In the genomic region with DNA sequence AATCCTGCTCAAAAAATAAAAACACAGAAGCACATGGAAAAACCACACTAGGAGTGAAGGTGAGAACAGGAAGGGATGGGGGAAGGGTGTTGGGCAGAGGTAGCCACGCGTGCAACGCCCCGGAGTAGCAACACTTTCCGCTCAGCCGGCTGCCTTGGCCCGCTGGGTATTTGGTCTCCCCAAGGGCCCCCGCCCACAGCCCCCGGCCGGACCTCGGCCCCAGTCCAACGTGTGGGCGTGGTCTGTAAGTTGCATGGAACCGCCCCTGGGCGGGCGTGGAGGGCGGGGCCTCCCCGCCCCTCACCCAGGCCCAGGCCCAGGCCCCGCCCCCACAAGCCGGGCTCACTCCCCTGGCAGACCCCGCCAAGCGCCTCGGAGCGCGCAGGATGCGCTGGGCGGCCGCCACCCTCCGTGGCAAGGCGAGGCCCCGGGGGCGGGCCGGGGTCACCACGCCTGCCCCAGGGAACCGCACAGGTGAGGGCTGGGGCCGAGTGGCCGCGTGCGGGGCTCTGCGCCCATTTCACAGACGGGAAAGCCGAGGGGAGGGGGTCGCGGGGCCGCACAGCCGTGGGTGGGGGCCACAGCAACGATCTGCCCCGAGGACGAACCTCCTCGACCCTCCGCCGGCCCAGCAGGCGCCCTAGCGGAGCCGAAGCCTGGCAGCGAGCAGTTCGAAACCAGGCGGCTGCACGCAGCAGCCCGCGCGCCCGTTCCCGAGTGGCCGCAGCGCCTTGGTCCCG, we compare ENCODE assay signal across 8 cellular contexts. TPM values are rescaled to one million over a fixed set of nuclear protein-coding genes. Genes with fewer than 3 reads are reported as not detected.
A peak's percentile ranks its signal among the peaks of the same experiment; 100 is the strongest.
DNase-seq lines count a peak whose midpoint lies in the region; ATAC-seq, FAIRE-seq and TF ChIP-seq lines count a peak whose summit lies in the region.

A gene (plus strand): TSS at position 345 of the 740 bp plus-strand sequence. CDS start 42 bp downstream, at position 387.

- no peak for TF ChIP-seq CTCF in heart left ventricle (IDR thresholded peaks at IDR 0.05)

- peak; percentile 74 for DNase-seq in GM12892 (ENCODE audit: insufficient read length)
- peak; percentile 30 for DNase-seq in NOMO-1 treated with DMSO at 0.1 percent for 48 hours (lab: John Stamatoyannopoulos, UW; ENCODE audit: unreplicated experiment)
- peak; percentile 64 for DNase-seq in activated effector memory CD4-positive, alpha-beta T cell treated with Interleukin-2 at 50 U/mL for 16 hours
- peak; percentile 54 to 86 (median 62) for DNase-seq in heart left ventricle
- DNase-seq in skeletal muscle cell (ENCODE audit: low read depth): no peak
- no peak for DNase-seq in foreskin melanocyte
- no peak for DNase-seq in putamen (ENCODE audit: low spot score)

- FAIRE-seq in GM12892 (lab: Jason Lieb, UNC): peak; percentile 80

- peaks cover 0 to 69% (median 10%) of the 10 kb centered on the region in 12 donors for H3K4me1 ChIP-seq in heart left ventricle

- intact Hi-C loops in heart left ventricle (cut with DNase I): loop anchor here in 1 of 10 donors (5.0 kb wide), 1 partner anchor 34 kb away; no protein-coding TSS in a partner anchor

- TF ChIP-seq POLR2A in GM12892 (IDR thresholded peaks at IDR 0.05; ENCODE audit: low read depth, low read length) (peak; percentile 42; the same call in 1 of the 2 replicates), heart left ventricle (IDR thresholded peaks at IDR 0.05) (no peak)

- peaks cover 0 to 15% (median 0%) of the 10 kb centered on the region in 9 donors for H3K27me3 ChIP-seq in heart left ventricle

- ATAC-seq in HG02610 (IDR thresholded peaks at IDR 0.05; ENCODE audit: unreplicated experiment) (peak; percentile 40), heart left ventricle (peak in 3 of 4 donors; percentile 67 to 77 (median 77))

- H3K9me3 ChIP-seq in heart left ventricle: no peaks in the 10 kb centered on the region

- H3K4me3 ChIP-seq in heart left ventricle (peak within 1 kb of the TSS in 11 of 12 donors; percentile 29 to 72 (median 53)), skeletal muscle cell (ENCODE audit: low read depth, low read length) (peak within 1 kb of the TSS; percentile 30)

- peak within 1 kb of the TSS in 3 of 12 donors; percentile 9 to 74 (median 34) for H3K27ac ChIP-seq in heart left ventricle

- H3K36me3 ChIP-seq in heart left ventricle: no peaks in the 10 kb centered on the region

- 3 to 5% (median 4%) methylated on average over 22 to 67 of the region's 67 CpGs for WGBS in heart left ventricle, 4 donors

RNA-seq across cellular contexts. Expression of the gene that starts here (rescaled TPM):
- 17.7 TPM for polyA plus RNA-seq in GM12892 (2012; ENCODE audit: missing spikeins)
- total RNA-seq in heart left ventricle: 1 to 10 TPM in 2 of 9 donors, under 1 TPM in 5, not detected in 2; 0.29 to 5.2 (median 0.56) TPM
- polyA plus RNA-seq in heart left ventricle: under 1 TPM in 1 of 2 donors, not detected in 1; 0.50 TPM

Comparison
In these comparisons a context has a peak if more than half of its experiments do, and no peak if none do; other contexts are left out.
1. DNase-seq: peak in GM12892 (single experiment), NOMO-1 treated with DMSO at 0.1 percent for 48 hours (single experiment), activated effector memory CD4-positive, alpha-beta T cell treated with Interleukin-2 at 50 U/mL for 16 hours (single experiment) and heart left ventricle (5 of 5); none in skeletal muscle cell (single experiment), foreskin melanocyte (single experiment) and putamen (single experiment).